3 cellular contexts compared by ENCODE assay signal in the genomic region with DNA sequence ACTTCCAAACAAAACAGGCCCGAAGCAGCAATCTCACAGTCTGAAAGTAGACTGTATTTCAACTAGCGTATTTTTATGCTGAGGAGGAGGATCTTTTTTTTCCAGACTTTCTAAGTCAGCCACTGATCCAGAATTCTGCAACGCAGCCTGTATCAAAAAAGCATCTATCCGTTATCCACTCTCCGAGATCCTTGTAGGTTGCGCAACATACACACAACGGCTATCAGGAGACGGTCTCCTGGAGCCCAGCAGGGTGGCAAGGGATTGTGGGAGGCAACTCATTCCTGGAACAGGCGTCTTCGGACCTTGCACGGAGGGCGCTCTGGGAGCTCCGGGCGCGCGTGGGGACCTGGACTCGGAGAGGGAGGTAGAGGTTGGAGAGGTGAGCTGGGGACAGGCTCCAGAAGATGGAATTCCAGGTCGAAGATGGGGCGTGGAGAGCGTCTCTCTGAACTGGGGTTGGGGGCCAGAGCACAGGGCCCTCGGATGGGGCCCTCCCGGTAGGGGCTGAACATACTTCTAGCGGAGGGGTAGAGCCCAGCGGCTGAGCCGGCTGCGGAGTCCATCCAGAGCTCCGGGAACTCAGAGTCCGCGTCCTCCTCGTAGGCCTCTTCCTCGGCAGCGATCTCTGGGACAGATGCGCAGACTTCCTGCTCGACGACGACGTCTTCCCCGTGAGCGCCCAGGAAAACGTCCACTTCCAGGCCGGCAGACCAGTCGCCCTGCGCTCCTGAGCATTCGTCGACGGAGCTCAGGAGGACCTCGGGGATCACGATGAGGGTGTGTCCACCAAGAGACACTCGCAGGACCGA.
TF ChIP-seq lines count a peak whose summit lies in the region.

No MANE protein-coding gene starts in this region.

TF ChIP-seq in A549, 52 proteins besides CTCF, POLR2A, EP300 and RAD21:
- TF ChIP-seq CEBPB (IDR thresholded peaks at IDR 0.05) (peak; percentile 19 to 78; a peak in 3 of 4 replicates), NR3C1 (IDR thresholded peaks at IDR 0.05) (no peak)

TF ChIP-seq in IMR-90, 13 proteins besides CTCF, POLR2A, EP300 and RAD21:
- no peak for TF ChIP-seq MXI1 (IDR thresholded peaks at IDR 0.05; ENCODE audit: borderline replicate concordance, low read depth, low read length)
- TF ChIP-seq CEBPB (IDR thresholded peaks at IDR 0.05; ENCODE audit: low read depth, low read length): peak; percentile 88
- no peak for TF ChIP-seq ELK1 (IDR thresholded peaks at IDR 0.05; ENCODE audit: borderline replicate concordance, low read depth, low read length)
- no peak for TF ChIP-seq MAZ (IDR thresholded peaks at IDR 0.05; ENCODE audit: borderline replicate concordance, low read depth, low read length)

TF ChIP-seq in H1, 55 proteins besides CTCF, POLR2A, EP300 and RAD21:
- TF ChIP-seq BACH1 (IDR thresholded peaks at IDR 0.05; ENCODE audit: low read length): no peak
- TF ChIP-seq, protein P1, sequence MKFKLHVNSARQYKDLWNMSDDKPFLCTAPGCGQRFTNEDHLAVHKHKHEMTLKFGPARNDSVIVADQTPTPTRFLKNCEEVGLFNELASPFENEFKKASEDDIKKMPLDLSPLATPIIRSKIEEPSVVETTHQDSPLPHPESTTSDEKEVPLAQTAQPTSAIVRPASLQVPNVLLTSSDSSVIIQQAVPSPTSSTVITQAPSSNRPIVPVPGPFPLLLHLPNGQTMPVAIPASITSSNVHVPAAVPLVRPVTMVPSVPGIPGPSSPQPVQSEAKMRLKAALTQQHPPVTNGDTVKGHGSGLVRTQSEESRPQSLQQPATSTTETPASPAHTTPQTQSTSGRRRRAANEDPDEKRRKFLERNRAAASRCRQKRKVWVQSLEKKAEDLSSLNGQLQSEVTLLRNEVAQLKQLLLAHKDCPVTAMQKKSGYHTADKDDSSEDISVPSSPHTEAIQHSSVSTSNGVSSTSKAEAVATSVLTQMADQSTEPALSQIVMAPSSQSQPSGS (IDR thresholded peaks at IDR 0.05; ENCODE audit: low read length): no peak
- TF ChIP-seq SIX5 (IDR thresholded peaks at IDR 0.05; ENCODE audit: low read depth, low read length): no peak
- TF ChIP-seq JUND (IDR thresholded peaks at IDR 0.05; ENCODE audit: low read length): no peak
- peak; percentile 88 for TF ChIP-seq CEBPB (IDR thresholded peaks at IDR 0.05; ENCODE audit: low read depth, low read length)
- TF ChIP-seq SIRT6 (IDR thresholded peaks at IDR 0.05; ENCODE audit: low read length): no peak
- TF ChIP-seq NANOG (IDR thresholded peaks at IDR 0.05; ENCODE audit: insufficient read depth, low read depth, low read length, poor library complexity, severe bottlenecking): no peak
